1 cellular context compared by ENCODE assay signal in the genomic region with DNA sequence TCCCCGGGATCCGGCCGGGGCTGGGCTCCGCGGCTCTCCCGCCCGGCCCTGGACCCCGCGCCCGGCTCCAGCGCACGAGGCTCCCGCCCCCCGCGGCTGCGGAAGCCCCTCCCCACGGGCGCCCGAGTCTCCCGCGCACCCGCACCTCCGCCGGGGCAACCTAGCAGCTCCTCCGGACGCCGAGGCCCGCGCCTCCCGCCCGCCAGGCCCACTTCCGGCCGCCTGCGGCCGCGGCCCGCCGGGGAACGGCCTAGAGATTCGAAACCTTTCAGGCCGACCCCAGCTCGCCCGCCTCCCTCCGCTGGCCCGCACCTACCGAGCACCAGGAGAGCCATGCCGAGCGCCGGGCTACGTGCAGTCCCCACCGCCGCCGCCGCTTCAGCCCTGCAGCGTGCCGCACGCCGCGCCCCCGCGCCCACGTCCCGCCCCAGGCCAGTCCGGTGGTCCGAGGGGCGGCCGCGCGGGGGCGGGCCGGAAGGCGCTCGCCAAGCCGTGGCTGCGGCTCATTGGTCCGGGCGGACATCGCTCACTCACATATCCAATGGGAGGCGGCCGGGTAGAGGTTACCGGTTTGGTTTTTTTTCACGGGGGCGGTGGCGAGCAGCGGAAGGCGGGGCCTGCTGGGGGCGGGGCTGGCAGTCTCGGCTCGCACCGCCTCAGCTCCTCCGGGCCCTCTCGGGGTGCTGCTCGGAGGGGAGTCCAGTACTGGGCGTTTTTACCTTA.
A peak's percentile ranks its signal among the peaks of the same experiment; 100 is the strongest.
TF ChIP-seq lines count a peak whose summit lies in the region.

Gene PDIA6 (minus strand): TSS at position 424 of the 723 bp plus-strand sequence. CDS start 89 bp downstream, at position 335.

TF ChIP-seq in A549, 52 proteins besides CTCF, POLR2A, EP300 and RAD21 (continued from another document):
- TF ChIP-seq, protein P1, sequence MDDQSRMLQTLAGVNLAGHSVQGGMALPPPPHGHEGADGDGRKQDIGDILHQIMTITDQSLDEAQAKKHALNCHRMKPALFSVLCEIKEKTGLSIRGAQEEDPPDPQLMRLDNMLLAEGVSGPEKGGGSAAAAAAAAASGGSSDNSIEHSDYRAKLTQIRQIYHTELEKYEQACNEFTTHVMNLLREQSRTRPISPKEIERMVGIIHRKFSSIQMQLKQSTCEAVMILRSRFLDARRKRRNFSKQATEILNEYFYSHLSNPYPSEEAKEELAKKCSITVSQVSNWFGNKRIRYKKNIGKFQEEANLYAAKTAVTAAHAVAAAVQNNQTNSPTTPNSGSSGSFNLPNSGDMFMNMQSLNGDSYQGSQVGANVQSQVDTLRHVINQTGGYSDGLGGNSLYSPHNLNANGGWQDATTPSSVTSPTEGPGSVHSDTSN (IDR thresholded peaks at IDR 0.05) = peak; percentile 99
- no peak for TF ChIP-seq KDM1A (IDR thresholded peaks at IDR 0.05; ENCODE audit: low read depth)
- TF ChIP-seq ZC3H11A (IDR thresholded peaks at IDR 0.05) = no peak
- TF ChIP-seq, protein P2, sequence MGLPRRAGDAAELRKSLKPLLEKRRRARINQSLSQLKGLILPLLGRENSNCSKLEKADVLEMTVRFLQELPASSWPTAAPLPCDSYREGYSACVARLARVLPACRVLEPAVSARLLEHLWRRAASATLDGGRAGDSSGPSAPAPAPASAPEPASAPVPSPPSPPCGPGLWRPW (IDR thresholded peaks at IDR 0.05) = no peak
- TF ChIP-seq, protein P3, sequence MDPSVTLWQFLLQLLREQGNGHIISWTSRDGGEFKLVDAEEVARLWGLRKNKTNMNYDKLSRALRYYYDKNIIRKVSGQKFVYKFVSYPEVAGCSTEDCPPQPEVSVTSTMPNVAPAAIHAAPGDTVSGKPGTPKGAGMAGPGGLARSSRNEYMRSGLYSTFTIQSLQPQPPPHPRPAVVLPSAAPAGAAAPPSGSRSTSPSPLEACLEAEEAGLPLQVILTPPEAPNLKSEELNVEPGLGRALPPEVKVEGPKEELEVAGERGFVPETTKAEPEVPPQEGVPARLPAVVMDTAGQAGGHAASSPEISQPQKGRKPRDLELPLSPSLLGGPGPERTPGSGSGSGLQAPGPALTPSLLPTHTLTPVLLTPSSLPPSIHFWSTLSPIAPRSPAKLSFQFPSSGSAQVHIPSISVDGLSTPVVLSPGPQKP (IDR thresholded peaks at IDR 0.05; ENCODE audit: low read depth, low read length) = no peak
- TF ChIP-seq RCOR1 (IDR thresholded peaks at IDR 0.05; ENCODE audit: low read depth, low read length) = no peak
- 0 out of 2 replicates have a peak, but pooled peaks have one; percentile 6 for TF ChIP-seq BHLHE40 (IDR thresholded peaks at IDR 0.05; ENCODE audit: low read depth, low read length)
TF ChIP-seq in A549: peak in this region for 12.
